In genomic region chr9:135879237-135879601, GRCh38 we compare ENCODE assay signal across 22 cellular contexts. TPM values are rescaled to one million over a fixed set of nuclear protein-coding genes. Genes with fewer than 3 reads are reported as not detected.
DNase-seq lines count a peak whose midpoint lies in the region; ATAC-seq and TF ChIP-seq lines count a peak whose summit lies in the region.
"Had no signal": no experiment of that assay in that cellular context is flagged by ENCODE, and none has a peak within 500 bp of the region (broad histone marks: within the 10 kb centered on the region; RNA-seq: fewer than 3 reads in every experiment).

No MANE protein-coding gene starts in this region.

- peak overlapping the region; percentile 73 for H3K27ac Mint-ChIP-seq in nephron progenitor cell
- no peak overlapping the region for H3K27ac Mint-ChIP-seq in activated naive CD8-positive, alpha-beta T cell treated with anti-CD3 and anti-CD28 coated beads, Interleukin-2, amount 50 U/mL, for 24 hours

- no peak overlapping the region for H2AFZ ChIP-seq in Karpas-422 (ENCODE audit: low read length)

- TF ChIP-seq CTCF in nephron progenitor cell (IDR thresholded peaks at IDR 0.05) (no peak), colonic mucosa (IDR thresholded peaks at IDR 0.05) (no peak)

- in situ Hi-C loops in G401 (cut with HindIII; ENCODE audit: low sequenced_read_pairs) = no loop called here

- no peaks in the 10 kb centered on the region for H3K9me3 Mint-ChIP-seq in nephron progenitor cell
- H3K9me3 Mint-ChIP-seq in activated naive CD8-positive, alpha-beta T cell treated with anti-CD3 and anti-CD28 coated beads, Interleukin-2, amount 50 U/mL, for 24 hours = no peaks in the 10 kb centered on the region
- H3K9me3 Mint-ChIP-seq: IgD-negative memory B cell had no signal

- no peak overlapping the region for H3K4me3 Mint-ChIP-seq in nephron progenitor cell
- no peak overlapping the region for H3K4me3 Mint-ChIP-seq in activated naive CD8-positive, alpha-beta T cell treated with anti-CD3 and anti-CD28 coated beads, Interleukin-2, amount 50 U/mL, for 24 hours
- H3K4me3 Mint-ChIP-seq: IgD-negative memory B cell had no signal

- H3K4me1 Mint-ChIP-seq in nephron progenitor cell = peaks cover 55% of the 10 kb centered on the region
- H3K4me1 Mint-ChIP-seq in activated naive CD8-positive, alpha-beta T cell treated with anti-CD3 and anti-CD28 coated beads, Interleukin-2, amount 50 U/mL, for 24 hours = peaks cover 18% of the 10 kb centered on the region

- ATAC-seq in activated naive CD8-positive, alpha-beta T cell treated with anti-CD3 and anti-CD28 coated beads, Interleukin-2, amount 50 U/mL, for 24 hours = no peak
- ATAC-seq in HG02759 (IDR thresholded peaks at IDR 0.05; ENCODE audit: unreplicated experiment) = no peak
- ATAC-seq: PC-3 had no signal

- intact Hi-C loops in colonic mucosa (cut with DNase I) = no loop called here

- H3K9ac ChIP-seq in Karpas-422 (ENCODE audit: low read length) = no peak overlapping the region
- no peak overlapping the region for H3K9ac ChIP-seq in colonic mucosa (ENCODE audit: low read depth in 2 of 2, low read length in 2 of 2)
- H3K9ac ChIP-seq: KMS-11 had no signal

- no peaks in the 10 kb centered on the region for H3K9me2 ChIP-seq in Karpas-422 (replicated peaks; ENCODE audit: insufficient read depth, low read length)

- H3K27ac ChIP-seq in Karpas-422 (ENCODE audit: low read length) = peak overlapping the region; percentile 72; the same call in 1 of the 2 replicates
- H3K27ac ChIP-seq in colonic mucosa = no peak overlapping the region
- H3K27ac ChIP-seq: KMS-11, SJCRH30 had no signal

- no peaks in the 10 kb centered on the region for H3K27me3 Mint-ChIP-seq in nephron progenitor cell (ENCODE audit: low read depth, poor library complexity)
- no peaks in the 10 kb centered on the region for H3K27me3 Mint-ChIP-seq in activated naive CD8-positive, alpha-beta T cell treated with anti-CD3 and anti-CD28 coated beads, Interleukin-2, amount 50 U/mL, for 24 hours
- H3K27me3 Mint-ChIP-seq: IgD-negative memory B cell had no signal

- H4K20me1 ChIP-seq in Karpas-422 (ENCODE audit: insufficient read depth, low read depth, low read length) = peaks cover 32% of the 10 kb centered on the region

- peaks cover 67% of the 10 kb centered on the region for H3K4me1 ChIP-seq in Karpas-422 (ENCODE audit: low read length)
- no peaks in the 10 kb centered on the region for H3K4me1 ChIP-seq in colonic mucosa

- H3K27me3 ChIP-seq in Karpas-422 (ENCODE audit: low read length) (no peaks in the 10 kb centered on the region), colonic mucosa (no peaks in the 10 kb centered on the region)
- H3K27me3 ChIP-seq: SJCRH30 had no signal

- H3K4me2 ChIP-seq in Karpas-422 (ENCODE audit: low read depth, low read length, poor library complexity, severe bottlenecking) = peak overlapping the region; percentile 45
- H3K4me2 ChIP-seq: KMS-11 had no signal

- peaks cover 32% of the 10 kb centered on the region for H3K36me3 Mint-ChIP-seq in nephron progenitor cell (ENCODE audit: low read depth)
- peaks cover 10% of the 10 kb centered on the region for H3K36me3 Mint-ChIP-seq in activated naive CD8-positive, alpha-beta T cell treated with anti-CD3 and anti-CD28 coated beads, Interleukin-2, amount 50 U/mL, for 24 hours (ENCODE audit: low read depth)
- H3K36me3 Mint-ChIP-seq: IgD-negative memory B cell had no signal

- peaks cover 97% of the 10 kb centered on the region for H3K79me2 ChIP-seq in Karpas-422 (ENCODE audit: low read length)

- H3K36me3 ChIP-seq in Karpas-422 (ENCODE audit: insufficient read depth, low read length) (0 out of 2 replicates have a peak, but pooled peaks cover 3% of the 10 kb centered on the region), colonic mucosa (no peaks in the 10 kb centered on the region)

- H3K9me3 ChIP-seq in Karpas-422 (ENCODE audit: low read length) = no peaks in the 10 kb centered on the region
- H3K9me3 ChIP-seq in colonic mucosa = no peaks in the 10 kb centered on the region
- H3K9me3 ChIP-seq: SJCRH30 had no signal

- no peak overlapping the region for H3K4me3 ChIP-seq in Karpas-422 (ENCODE audit: low read length)
- H3K4me3 ChIP-seq in colonic mucosa = no peak overlapping the region
- H3K4me3 ChIP-seq: SJCRH30 had no signal

- DNase-seq in G401 (ENCODE audit: low spot score) = peak; percentile 31
- no peak for DNase-seq in Karpas-422
- DNase-seq in astrocyte of the hippocampus (ENCODE audit: low read depth, low spot score) = peak; percentile 29
- DNase-seq in nephron progenitor cell = no peak
- no peak for DNase-seq in activated naive CD8-positive, alpha-beta T cell treated with anti-CD3 and anti-CD28 coated beads, Interleukin-2, amount 50 U/mL, for 24 hours
- no peak for DNase-seq in T1000 (lab: John Stamatoyannopoulos, UW)
- no peak for DNase-seq in colonic mucosa
- DNase-seq: Calu3; DMS79 treated with DMSO at 0.1 percent for 48 hours; NCI-H1092 treated with DMSO at 0.1 percent for 48 hours; NCI-H1436; NCI-H187; NCI-H2081 treated with DMSO at 0.1 percent for 48 hours; NCI-H446; NCI-H526; NCI-H82; NK-92 treated with Interleukin-12 subunit alpha and Interleukin-12 subunit beta, amount 100 ng/mL, for 24 hours; PC-3; SJCRH30 had no signal

RNA-seq across cellular contexts. Expression of gene CAMSAP1, which starts 28.1 kb away (rescaled TPM):
- 18.1 and 19.7 TPM in 2 replicates for total RNA-seq in G401 (2014; rRNA removed; shearing (Covaris generic))
- total RNA-seq in Karpas-422 (2014; rRNA removed; shearing (Covaris generic); ENCODE audit: low replicate concordance) = 24.8 and 26.9 TPM in 2 replicates
- 10 to 100 TPM; 14.0 to 14.4 TPM for total RNA-seq in colonic mucosa

Comparison
In these comparisons a context has a peak if more than half of its experiments do, and no peak if none do; other contexts are left out.
1. DNase-seq: peak in G401 (single experiment) and astrocyte of the hippocampus (single experiment); none in Karpas-422 (single experiment), nephron progenitor cell (single experiment), activated naive CD8-positive, alpha-beta T cell treated with anti-CD3 and anti-CD28 coated beads, Interleukin-2, amount 50 U/mL, for 24 hours (single experiment), T1000 (single experiment) and colonic mucosa (single experiment).